Comparison of ENCODE assay signal across 7 cellular contexts in genomic region chr1:235642021-235642942, GRCh38. TPM values are rescaled to one million over a fixed set of nuclear protein-coding genes. Genes with fewer than 3 reads are reported as not detected.
DNase-seq lines count a peak whose midpoint lies in the region; ATAC-seq and TF ChIP-seq lines count a peak whose summit lies in the region.

No MANE protein-coding gene starts in this region.

- no peaks in the 10 kb centered on the region for H3K9me2 ChIP-seq in SK-N-SH

- H3K4me3 ChIP-seq in SK-N-SH (ENCODE audit: low read depth in 2 of 2, low read length in 1 of 2) (no peak overlapping the region), neural progenitor cell (no peak overlapping the region), right atrium auricular region (no peak overlapping the region), gastroesophageal sphincter (no peak overlapping the region)

- ATAC-seq in GM19438 (IDR thresholded peaks at IDR 0.05; ENCODE audit: low read depth, unreplicated experiment) (peak; percentile 78), gastroesophageal sphincter (no peak)
- ATAC-seq in activated naive CD8-positive, alpha-beta T cell treated with anti-CD3 and anti-CD28 coated beads, Interleukin-2, amount 50 U/mL, for 24 hours = peak; percentile 85

- peak; percentile 40 for DNase-seq in HT-29 (ENCODE audit: low spot score)
- peak; percentile 20 for DNase-seq in SK-N-SH
- DNase-seq in activated naive CD8-positive, alpha-beta T cell treated with anti-CD3 and anti-CD28 coated beads, Interleukin-2, amount 50 U/mL, for 24 hours = peak; percentile 71
- DNase-seq in neural progenitor cell (ENCODE audit: low spot score) = no peak
- no peak for DNase-seq in right atrium auricular region (ENCODE audit: low spot score)

- H3K36me3 Mint-ChIP-seq in activated naive CD8-positive, alpha-beta T cell treated with anti-CD3 and anti-CD28 coated beads, Interleukin-2, amount 50 U/mL, for 24 hours (ENCODE audit: low read depth) = no peaks in the 10 kb centered on the region
- peaks cover 10% of the 10 kb centered on the region for H3K36me3 Mint-ChIP-seq in neural progenitor cell

- H3K9me3 ChIP-seq in SK-N-SH (no peaks in the 10 kb centered on the region), neural progenitor cell (ENCODE audit: low read depth) (no peaks in the 10 kb centered on the region), right atrium auricular region (no peaks in the 10 kb centered on the region), gastroesophageal sphincter (no peaks in the 10 kb centered on the region)

- H3K4me2 ChIP-seq in SK-N-SH = no peak overlapping the region
- H3K4me2 ChIP-seq in neural progenitor cell = peak overlapping the region; percentile 59

- TF ChIP-seq CTCF in SK-N-SH (IDR thresholded peaks at IDR 0.05) (no peak), neural progenitor cell (IDR thresholded peaks at IDR 0.05) (no peak), right atrium auricular region (IDR thresholded peaks at IDR 0.05) (no peak), gastroesophageal sphincter (IDR thresholded peaks at IDR 0.05) (no peak)

- H2AFZ ChIP-seq in SK-N-SH (ENCODE audit: low read depth) = no peak overlapping the region
- no peak overlapping the region for H2AFZ ChIP-seq in neural progenitor cell (replicated peaks)

- TF ChIP-seq EP300 in SK-N-SH (IDR thresholded peaks at IDR 0.05; ENCODE audit: borderline replicate concordance in 1 of 2, low read depth in 1 of 2, low read length in 1 of 2) (no peak), gastroesophageal sphincter (IDR thresholded peaks at IDR 0.05) (no peak)

- peaks cover 30% of the 10 kb centered on the region for H3K4me1 Mint-ChIP-seq in activated naive CD8-positive, alpha-beta T cell treated with anti-CD3 and anti-CD28 coated beads, Interleukin-2, amount 50 U/mL, for 24 hours
- H3K4me1 Mint-ChIP-seq in neural progenitor cell = peaks cover 44% of the 10 kb centered on the region

- CTCF ChIA-PET in SK-N-SH (lab: Yijun Ruan, JAX) = no interaction called here

- peaks cover 4% of the 10 kb centered on the region for H3F3A ChIP-seq in SK-N-SH (replicated peaks; ENCODE audit: insufficient read depth)
- peaks cover 23% of the 10 kb centered on the region for H3F3A ChIP-seq in neural progenitor cell (ENCODE audit: low read depth)

- peak overlapping the region; percentile 91 for H3K27ac Mint-ChIP-seq in activated naive CD8-positive, alpha-beta T cell treated with anti-CD3 and anti-CD28 coated beads, Interleukin-2, amount 50 U/mL, for 24 hours
- peak overlapping the region; percentile 85 for H3K27ac Mint-ChIP-seq in neural progenitor cell

- H3K36me3 ChIP-seq in SK-N-SH (replicated peaks in 1 of 2; ENCODE audit: control insufficient read depth in 1 of 2, insufficient read depth in 2 of 2, low read length in 1 of 2) (no peaks in the 10 kb centered on the region), neural progenitor cell (no peaks in the 10 kb centered on the region), right atrium auricular region (no peaks in the 10 kb centered on the region), gastroesophageal sphincter (no peaks in the 10 kb centered on the region)

- no peaks in the 10 kb centered on the region for H3K9me3 Mint-ChIP-seq in activated naive CD8-positive, alpha-beta T cell treated with anti-CD3 and anti-CD28 coated beads, Interleukin-2, amount 50 U/mL, for 24 hours
- H3K9me3 Mint-ChIP-seq in neural progenitor cell = peaks cover 6% of the 10 kb centered on the region

- POLR2A ChIA-PET in SK-N-SH (lab: Yijun Ruan, JAX) = no interaction called here

- peaks cover 41% of the 10 kb centered on the region for H3K27me3 Mint-ChIP-seq in activated naive CD8-positive, alpha-beta T cell treated with anti-CD3 and anti-CD28 coated beads, Interleukin-2, amount 50 U/mL, for 24 hours
- peaks cover 11% of the 10 kb centered on the region for H3K27me3 Mint-ChIP-seq in neural progenitor cell (ENCODE audit: insufficient read depth, low read depth)

- no peak for TF ChIP-seq POLR2A in gastroesophageal sphincter (IDR thresholded peaks at IDR 0.05)

- peaks cover 5% of the 10 kb centered on the region; the same call in 1 of the 2 replicates for H3K27me3 ChIP-seq in SK-N-SH (ENCODE audit: insufficient read depth)
- peaks cover 14% of the 10 kb centered on the region for H3K27me3 ChIP-seq in neural progenitor cell
- H3K27me3 ChIP-seq in right atrium auricular region = no peaks in the 10 kb centered on the region
- peaks cover 65% of the 10 kb centered on the region for H3K27me3 ChIP-seq in gastroesophageal sphincter

- H4K20me1 ChIP-seq in SK-N-SH (ENCODE audit: insufficient read depth) = no peaks in the 10 kb centered on the region
- H4K20me1 ChIP-seq in neural progenitor cell (ENCODE audit: low read depth) = peaks cover 58% of the 10 kb centered on the region

- no peaks in the 10 kb centered on the region for H3K79me2 ChIP-seq in SK-N-SH (ENCODE audit: insufficient read depth)
- H3K79me2 ChIP-seq in neural progenitor cell (ENCODE audit: low read depth) = peaks cover 33% of the 10 kb centered on the region

- H3K9ac ChIP-seq in SK-N-SH (no peak overlapping the region), neural progenitor cell (no peak overlapping the region)

- H3K27ac ChIP-seq in SK-N-SH (ENCODE audit: low read depth in 2 of 2, low read length in 1 of 2) (no peak overlapping the region; a peak in 1 of 4 replicates), neural progenitor cell (no peak overlapping the region), right atrium auricular region (no peak overlapping the region), gastroesophageal sphincter (no peak overlapping the region)

- WGBS in SK-N-SH (ENCODE audit: low lambda C conversion rate) = 78% methylated on average over 46 of the region's 46 CpGs
- 54 to 73% methylated on average over 7 to 27 of the region's 46 CpGs for WGBS in gastroesophageal sphincter (ENCODE audit: low coverage in 1 of 2), 2 donors

- TF ChIP-seq RAD21 in SK-N-SH (IDR thresholded peaks at IDR 0.05; ENCODE audit: low read length) = no peak

- H3K4me3 Mint-ChIP-seq in activated naive CD8-positive, alpha-beta T cell treated with anti-CD3 and anti-CD28 coated beads, Interleukin-2, amount 50 U/mL, for 24 hours = peak overlapping the region; percentile 54
- no peak overlapping the region for H3K4me3 Mint-ChIP-seq in neural progenitor cell

- H3K4me1 ChIP-seq in SK-N-SH (ENCODE audit: control insufficient read depth in 1 of 2, insufficient read depth in 2 of 2, low read depth in 1 of 2, low read length in 1 of 2) (peaks cover 0 to 50% of the 10 kb centered on the region in 2 experiments; a peak in 2 of 4 replicates), neural progenitor cell (peaks cover 50% of the 10 kb centered on the region), right atrium auricular region (no peaks in the 10 kb centered on the region), gastroesophageal sphincter (no peaks in the 10 kb centered on the region)

TF ChIP-seq in SK-N-SH, 30 proteins besides CTCF, POLR2A, EP300 and RAD21:
- TF ChIP-seq FOSL2 (IDR thresholded peaks at IDR 0.05; ENCODE audit: borderline replicate concordance, low read depth) (no peak), REST (IDR thresholded peaks at IDR 0.05; ENCODE audit: low read depth, low read length) (no peak)

RNA-seq across cellular contexts. Expression of gene GNG4, which starts 7.3 kb away (rescaled TPM):
- total RNA-seq in HT-29 (2014; rRNA removed; shearing (Covaris generic)) = 0.13 TPM in 1 of 2 replicates, not detected in the other
- polyA plus RNA-seq in SK-N-SH (2012; rRNA removed) = 1.6 and 2.8 TPM in 2 replicates
- polyA plus RNA-seq in SK-N-SH (2012; cell fraction: cytosol; rRNA removed) = 2.9 and 4.7 TPM in 2 replicates
- 0.50 and 0.96 TPM in 2 replicates for polyA plus RNA-seq in SK-N-SH (2012; cell fraction: nucleus; rRNA removed)
- total RNA-seq in neural progenitor cell (ENCODE audit: low replicate concordance) = 14.9 and 20.7 TPM in 2 replicates
- total RNA-seq in right atrium auricular region = not detected
- under 1 TPM in 3 of 4 donors, not detected in 1; 0.40 to 0.73 (median 0.52) TPM for total RNA-seq in gastroesophageal sphincter

Comparison
In these comparisons a context has a peak if more than half of its experiments do, and no peak if none do; other contexts are left out.
1. DNase-seq: peak in HT-29 (single experiment), SK-N-SH (single experiment) and activated naive CD8-positive, alpha-beta T cell treated with anti-CD3 and anti-CD28 coated beads, Interleukin-2, amount 50 U/mL, for 24 hours (single experiment); none in neural progenitor cell (single experiment) and right atrium auricular region (single experiment).